In the genomic region with DNA sequence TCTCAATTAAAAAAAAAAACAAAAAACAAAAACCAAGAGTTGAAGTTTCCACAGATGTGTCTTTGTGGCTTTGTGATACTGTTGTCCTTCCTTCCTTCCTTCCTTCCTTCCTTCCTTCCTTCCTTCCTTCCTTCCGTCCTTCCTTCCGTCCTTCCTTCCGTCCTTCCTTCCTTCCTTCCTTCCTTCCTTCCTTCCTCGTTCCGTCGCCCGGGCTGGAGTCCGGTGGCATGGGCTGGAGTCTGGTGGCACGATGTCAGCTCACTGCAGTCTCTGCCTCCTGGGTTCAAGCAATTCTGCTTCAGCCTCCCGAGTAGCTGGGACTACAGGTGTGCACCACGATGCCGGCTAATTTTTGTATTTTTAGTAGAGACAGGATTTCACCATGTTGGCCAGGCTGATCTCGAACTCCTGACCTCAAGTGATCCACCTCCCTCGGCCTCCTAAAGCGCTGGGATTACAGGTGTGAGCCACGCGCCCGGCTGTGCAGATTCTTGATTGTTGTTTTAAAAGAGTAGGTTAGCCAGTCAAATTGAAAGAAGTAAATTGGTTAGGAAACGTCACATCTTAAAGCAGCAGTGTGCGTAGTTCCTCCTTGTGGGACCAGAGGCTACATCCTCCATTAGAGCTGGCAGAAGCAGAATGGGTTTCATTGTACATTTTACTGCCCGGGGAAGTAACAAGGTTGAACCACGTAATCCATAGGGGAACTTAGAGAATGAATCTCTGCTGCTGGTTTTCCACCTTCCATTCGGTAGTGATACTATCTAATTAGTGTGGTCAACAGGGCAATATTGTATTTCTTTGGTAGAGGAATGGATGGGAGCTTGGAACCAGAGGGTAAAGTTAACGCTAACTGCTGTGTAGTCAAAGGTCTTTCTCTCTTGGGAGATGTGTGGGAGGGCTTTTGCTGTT, we compare ENCODE assay signal across 10 cellular contexts. TPM values are rescaled to one million over a fixed set of nuclear protein-coding genes. Genes with fewer than 3 reads are reported as not detected.
DNase-seq lines count a peak whose midpoint lies in the region; ATAC-seq and TF ChIP-seq lines count a peak whose summit lies in the region.
"Had no signal": no experiment of that assay in that cellular context is flagged by ENCODE, and none has a peak within 500 bp of the region (broad histone marks: within the 10 kb centered on the region; RNA-seq: fewer than 3 reads in every experiment).

No MANE protein-coding gene starts in this region.

- no peaks in the 10 kb centered on the region for H3K9me3 ChIP-seq in CD8-positive, alpha-beta memory T cell (ENCODE audit: low read length)
- H3K9me3 ChIP-seq in WERI-Rb-1 (ENCODE audit: severe bottlenecking): no peaks in the 10 kb centered on the region
- H3K9me3 ChIP-seq: SK-N-SH had no signal

- H3K27me3 Mint-ChIP-seq in CD8-positive, alpha-beta memory T cell: no peaks in the 10 kb centered on the region
- no peaks in the 10 kb centered on the region for H3K27me3 Mint-ChIP-seq in chondrocyte (ENCODE audit: low read depth)

- H3K4me3 Mint-ChIP-seq in CD8-positive, alpha-beta memory T cell: peak overlapping the region in 6 of 7 donors; percentile 54 to 85 (median 60)
- no peak overlapping the region for H3K4me3 Mint-ChIP-seq in chondrocyte (ENCODE audit: unreplicated experiment)

- no peak for DNase-seq in CD8-positive, alpha-beta memory T cell
- DNase-seq in chondrocyte (ENCODE audit: low spot score) (peak; percentile 41), kidney tubule cell (ENCODE audit: low spot score) (no peak), WERI-Rb-1 (no peak), SKM-1 treated with dmso at 0.1 percent for 144 hours (lab: John Stamatoyannopoulos, UW; ENCODE audit: unreplicated experiment) (no peak)
- no peak for DNase-seq in effector CD4-positive, alpha-beta T cell
- DNase-seq: SK-N-SH had no signal

- no peak overlapping the region for H3K27ac ChIP-seq in CD8-positive, alpha-beta memory T cell (ENCODE audit: low read depth, low read length)
- no peak overlapping the region for H3K27ac ChIP-seq in WERI-Rb-1
- H3K27ac ChIP-seq: parathyroid adenoma had no signal

- H3K36me3 ChIP-seq in CD8-positive, alpha-beta memory T cell (ENCODE audit: insufficient read depth, low read length): peaks cover 34% of the 10 kb centered on the region
- H3K36me3 ChIP-seq in WERI-Rb-1: peaks cover 47% of the 10 kb centered on the region

- TF ChIP-seq CTCF in chondrocyte (IDR thresholded peaks at IDR 0.05) (no peak), WERI-Rb-1 (IDR thresholded peaks at IDR 0.05; ENCODE audit: low read depth, low read length) (no peak)

- CTCF ChIA-PET in CD8-positive, alpha-beta memory T cell (lab: Charles Lee): interaction anchor here (0.7 kb wide), 1 partner anchor 14 kb away, joined by 3 read pairs; no protein-coding TSS in a partner anchor

- POLR2A ChIA-PET in CD8-positive, alpha-beta memory T cell (lab: Charles Lee): no interaction called here

- peak overlapping the region; percentile 22 to 81 (median 56) for H3K27ac Mint-ChIP-seq in CD8-positive, alpha-beta memory T cell
- H3K27ac Mint-ChIP-seq in chondrocyte (ENCODE audit: unreplicated experiment): peak overlapping the region; percentile 54

- H3K4me1 Mint-ChIP-seq in CD8-positive, alpha-beta memory T cell: peaks cover 71 to 78% (median 72%) of the 10 kb centered on the region in 3 donors
- peaks cover 50% of the 10 kb centered on the region for H3K4me1 Mint-ChIP-seq in chondrocyte (ENCODE audit: low read depth)

- no peaks in the 10 kb centered on the region for H3K27me3 ChIP-seq in CD8-positive, alpha-beta memory T cell (ENCODE audit: insufficient read depth, low read length, poor library complexity, severe bottlenecking)
- no peaks in the 10 kb centered on the region for H3K27me3 ChIP-seq in WERI-Rb-1 (ENCODE audit: insufficient read depth, low read depth, severe bottlenecking)

- H3K4me1 ChIP-seq in CD8-positive, alpha-beta memory T cell (ENCODE audit: insufficient read depth, low read length): peaks cover 42% of the 10 kb centered on the region

- peaks cover 4 to 69% (median 20%) of the 10 kb centered on the region in 3 donors for H3K36me3 Mint-ChIP-seq in CD8-positive, alpha-beta memory T cell
- H3K36me3 Mint-ChIP-seq in chondrocyte (ENCODE audit: low read depth): peaks cover 8% of the 10 kb centered on the region

- peak; percentile 39 for ATAC-seq in GM19324 (IDR thresholded peaks at IDR 0.05; ENCODE audit: low FRiP score, unreplicated experiment)
- peak; percentile 91 for ATAC-seq in HG03103 (IDR thresholded peaks at IDR 0.05; ENCODE audit: low read depth, unreplicated experiment)

- no peak overlapping the region for H3K4me3 ChIP-seq in CD8-positive, alpha-beta memory T cell (ENCODE audit: low read length)
- H3K4me3 ChIP-seq in WERI-Rb-1 (ENCODE audit: low read depth, low read length): no peak overlapping the region

- H3K9me3 Mint-ChIP-seq in CD8-positive, alpha-beta memory T cell: no peaks in the 10 kb centered on the region
- H3K9me3 Mint-ChIP-seq in chondrocyte (ENCODE audit: low read depth): no peaks in the 10 kb centered on the region

RNA-seq across cellular contexts. Expression of gene DNAJB6, which starts 20.6 kb away (rescaled TPM):
- 100 to 1,000 TPM; 121 to 124 TPM for total RNA-seq in CD8-positive, alpha-beta memory T cell
- 147 TPM for polyA plus RNA-seq in CD8-positive, alpha-beta memory T cell
- 98.2 to 112 TPM (median 108 TPM) in 3 replicates for total RNA-seq in chondrocyte
